9 cellular contexts compared by ENCODE assay signal in genomic region chr1:58773406-58773840, GRCh38. TPM values are rescaled to one million over a fixed set of nuclear protein-coding genes. Genes with fewer than 3 reads are reported as not detected.
DNase-seq lines count a peak whose midpoint lies in the region; ATAC-seq and TF ChIP-seq lines count a peak whose summit lies in the region.
"Had no signal": no experiment of that assay in that cellular context is flagged by ENCODE, and none has a peak within 500 bp of the region (broad histone marks: within the 10 kb centered on the region; RNA-seq: fewer than 3 reads in every experiment).

No MANE protein-coding gene starts in this region.

- H3K27ac ChIP-seq in GM23338 (ENCODE audit: low read depth) (no peak overlapping the region), brain microvascular endothelial cell (no peak overlapping the region), liver (ENCODE audit: low read depth in 1 of 2, low read length in 2 of 2) (peak overlapping the region; percentile 17 to 36), Karpas-422 (ENCODE audit: low read length) (no peak overlapping the region)

- H3K9me3 ChIP-seq in liver (ENCODE audit: control insufficient read depth in 4 of 4, low read length in 3 of 4) = no peaks in the 10 kb centered on the region
- H3K9me3 ChIP-seq in Karpas-422 (ENCODE audit: low read length) = no peaks in the 10 kb centered on the region

- peak; percentile 34; the same call in 2 of the 3 replicates for ATAC-seq in GM23338
- ATAC-seq in GM18520 (IDR thresholded peaks at IDR 0.05; ENCODE audit: unreplicated experiment) = no peak
- ATAC-seq: K562 had no signal

- H3K4me2 ChIP-seq in GM23338 = no peak overlapping the region
- no peak overlapping the region for H3K4me2 ChIP-seq in Karpas-422 (ENCODE audit: low read depth, low read length, poor library complexity, severe bottlenecking)

- TF ChIP-seq RAD21 in liver (IDR thresholded peaks at IDR 0.05) = peak; percentile 37 to 47

- H3K79me2 ChIP-seq in GM23338 (replicated peaks; ENCODE audit: insufficient read depth) (no peaks in the 10 kb centered on the region), Karpas-422 (ENCODE audit: low read length) (no peaks in the 10 kb centered on the region)

- 14% methylated on average over 3 of the region's 3 CpGs for WGBS in liver

- H3K27me3 ChIP-seq in GM23338 (ENCODE audit: insufficient read depth) (no peaks in the 10 kb centered on the region), brain microvascular endothelial cell (replicated peaks) (no peaks in the 10 kb centered on the region), liver (ENCODE audit: control insufficient read depth in 4 of 4, insufficient read depth in 4 of 4, low read length in 3 of 4) (no peaks in the 10 kb centered on the region), Karpas-422 (ENCODE audit: low read length) (no peaks in the 10 kb centered on the region)

- H3K9me3 Mint-ChIP-seq in GM23338 = no peaks in the 10 kb centered on the region; the same call in 2 of the 3 replicates

- H3K9me2 ChIP-seq in GM23338 (ENCODE audit: insufficient read depth) = no peaks in the 10 kb centered on the region; the same call in 1 of the 2 replicates
- H3K9me2 ChIP-seq in Karpas-422 (replicated peaks; ENCODE audit: insufficient read depth, low read length) = no peaks in the 10 kb centered on the region

- H3K9ac ChIP-seq in liver (ENCODE audit: low read depth in 1 of 2, low read length in 2 of 2) (peak overlapping the region in 1 of 2 donors; percentile 10), Karpas-422 (ENCODE audit: low read length) (no peak overlapping the region)

- no peaks in the 10 kb centered on the region for H3K4me1 ChIP-seq in GM23338 (ENCODE audit: insufficient read depth)
- peaks cover 0 to 13% (median 8%) of the 10 kb centered on the region in 4 donors for H3K4me1 ChIP-seq in liver (ENCODE audit: control insufficient read depth in 4 of 4, insufficient read depth in 4 of 4, low read length in 3 of 4)
- H3K4me1 ChIP-seq in Karpas-422 (ENCODE audit: low read length) = peaks cover 2% of the 10 kb centered on the region; the same call in 1 of the 2 replicates

- in situ Hi-C loops in brain microvascular endothelial cell (cut with HindIII; ENCODE audit: low pct_ligation_motif_present, low sequenced_read_pairs) = loop anchor here (25.0 kb wide), 1 partner anchor 914 kb away; no protein-coding TSS in a partner anchor

- H3K36me3 ChIP-seq in GM23338 (ENCODE audit: insufficient read depth) (no peaks in the 10 kb centered on the region), brain microvascular endothelial cell (replicated peaks) (no peaks in the 10 kb centered on the region), liver (ENCODE audit: control insufficient read depth in 4 of 4, insufficient read depth in 3 of 4, low read depth in 1 of 4, low read length in 3 of 4) (no peaks in the 10 kb centered on the region), Karpas-422 (ENCODE audit: insufficient read depth, low read length) (no peaks in the 10 kb centered on the region)

- DNase-seq in ELR (ENCODE audit: low read depth) (peak; percentile 52), GM23338 (ENCODE audit: low spot score) (no peak), NCI-H128 (lab: John Stamatoyannopoulos, UW; ENCODE audit: unreplicated experiment) (peak; percentile 18), brain microvascular endothelial cell (peak; percentile 79), Karpas-422 (no peak), cerebellar cortex (ENCODE audit: low spot score) (no peak)

- H3K4me3 ChIP-seq in GM23338 (no peak overlapping the region), brain microvascular endothelial cell (ENCODE audit: low read depth, low read length) (no peak overlapping the region), liver (ENCODE audit: low read depth in 1 of 3, low read length in 3 of 3) (no peak overlapping the region), Karpas-422 (ENCODE audit: low read length) (no peak overlapping the region)
- H3K4me3 ChIP-seq: K562 had no signal

- H3K4me1 Mint-ChIP-seq in GM23338 = peaks cover 15% of the 10 kb centered on the region

- H4K20me1 ChIP-seq in GM23338 (replicated peaks; ENCODE audit: insufficient read depth) (no peaks in the 10 kb centered on the region), Karpas-422 (ENCODE audit: insufficient read depth, low read depth, low read length) (no peaks in the 10 kb centered on the region)

- H3K27me3 Mint-ChIP-seq in GM23338 (ENCODE audit: insufficient read depth, low read depth, poor library complexity) = peaks cover 3% of the 10 kb centered on the region

- H2AFZ ChIP-seq in GM23338 = peak overlapping the region; percentile 85
- no peak overlapping the region for H2AFZ ChIP-seq in Karpas-422 (ENCODE audit: low read length)

- H3K27ac Mint-ChIP-seq in GM23338 = no peak overlapping the region

- H3K4me3 Mint-ChIP-seq in GM23338 = no peak overlapping the region

- H3K36me3 Mint-ChIP-seq in GM23338 (ENCODE audit: low read depth) = no peaks in the 10 kb centered on the region

- H3F3A ChIP-seq in GM23338 (replicated peaks; ENCODE audit: low read depth) = no peaks in the 10 kb centered on the region

- TF ChIP-seq CTCF in GM23338 (conservative IDR thresholded peaks at IDR 0.05; ENCODE audit: low read depth in 2 of 2) (no peak), brain microvascular endothelial cell (IDR thresholded peaks at IDR 0.05; ENCODE audit: low read depth, low read length, missing control alignments) (no peak), liver (IDR thresholded peaks at IDR 0.05; ENCODE audit: low read depth, low read length, missing input control) (no peak)

TF ChIP-seq in GM23338, 12 proteins besides CTCF, POLR2A, EP300 and RAD21 (continues in another document):
- TF ChIP-seq NANOG (IDR thresholded peaks at IDR 0.05; ENCODE audit: borderline replicate concordance) = no peak
- no peak for TF ChIP-seq EZH2 (IDR thresholded peaks at IDR 0.05; ENCODE audit: low read depth, unreplicated experiment)
- no peak for TF ChIP-seq POLR2AphosphoS5 (IDR thresholded peaks at IDR 0.05; ENCODE audit: low read depth)

TF ChIP-seq in liver, 16 proteins besides CTCF, POLR2A, EP300 and RAD21:
- TF ChIP-seq HNF4A (conservative IDR thresholded peaks at IDR 0.05) (no peak), RXRA (IDR thresholded peaks at IDR 0.05) (no peak), GABPA (IDR thresholded peaks at IDR 0.05 in 1 of 2, conservative IDR thresholded peaks at IDR 0.05 in 1 of 2) (peak in 1 of 2 donors; percentile 55), SP1 (IDR thresholded peaks at IDR 0.05) (peak; percentile 21), TAF1 (conservative IDR thresholded peaks at IDR 0.05) (no peak), ATF3 (IDR thresholded peaks at IDR 0.05) (no peak)

RNA-seq across cellular contexts. Expression of gene JUN, which starts 10.4 kb away (rescaled TPM):
- total RNA-seq in GM23338 (2014; rRNA removed; shearing (Covaris generic)) = 21.6 and 28.5 TPM in 2 replicates
- polyA plus RNA-seq in GM23338 (2016; fragmentation: Nextera tagmentation; extraction: Ambion mirVana) (19.6 and 23.3 TPM in 2 replicates), liver (10 to 100 TPM; 15.0 to 19.3 TPM)
- total RNA-seq in liver = 10 to 100 TPM; 15.7 to 29.8 TPM
- 2.1 and 5.4 TPM in 2 replicates for total RNA-seq in Karpas-422 (2014; rRNA removed; shearing (Covaris generic); ENCODE audit: low replicate concordance)

Comparison
In these comparisons a context has a peak if more than half of its experiments do, and no peak if none do; other contexts are left out.
1. DNase-seq: peak in ELR (single experiment), NCI-H128 (single experiment) and brain microvascular endothelial cell (single experiment); none in GM23338 (single experiment), Karpas-422 (single experiment) and cerebellar cortex (single experiment).
2. H3K27ac ChIP-seq: peak in liver (2 of 2); none in GM23338 (single experiment), brain microvascular endothelial cell (single experiment) and Karpas-422 (single experiment).